ENCODE assay signal across 9 cellular contexts in genomic region chr2:99154643-99155536, GRCh38. TPM values are rescaled to one million over a fixed set of nuclear protein-coding genes. Genes with fewer than 3 reads are reported as not detected.
A peak's percentile ranks its signal among the peaks of the same experiment; 100 is the strongest.
DNase-seq lines count a peak whose midpoint lies in the region; ATAC-seq, FAIRE-seq and TF ChIP-seq lines count a peak whose summit lies in the region.
"Had no signal": no experiment of that assay in that cellular context is flagged by ENCODE, and none has a peak within 500 bp of the region (broad histone marks: within the 10 kb centered on the region; RNA-seq: fewer than 3 reads in every experiment).

Gene LIPT1, plus strand, starts transcription at chr2:99154967. Its CDS starts 6,991 bp downstream, at chr2:99161958.
Gene TSGA10, minus strand, starts transcription at chr2:99154942. Its CDS starts 45,503 bp downstream, at chr2:99109439.

- peaks cover 15% of the 10 kb centered on the region for H3K4me1 ChIP-seq in keratinocyte (ENCODE audit: control insufficient read depth, extremely low read depth, insufficient read depth, low read length)

- no peaks in the 10 kb centered on the region for H3K79me2 ChIP-seq in keratinocyte (ENCODE audit: control insufficient read depth, insufficient read depth, low read length)

- H2AFZ ChIP-seq in keratinocyte (ENCODE audit: control insufficient read depth, low read length), result peak within 1 kb of the TSS; percentile 97

- FAIRE-seq in keratinocyte (lab: Jason Lieb, UNC), result peak; percentile 26
- FAIRE-seq: colon had no signal

- no peaks in the 10 kb centered on the region for H3K9me1 ChIP-seq in keratinocyte (ENCODE audit: control insufficient read depth, extremely low read depth, insufficient read depth, low read length)

- no peaks in the 10 kb centered on the region for H3K27me3 ChIP-seq in keratinocyte (ENCODE audit: control insufficient read depth, extremely low read depth, insufficient read depth, low read length)

- peak within 1 kb of the TSS; percentile 82 to 99 (median 86) for H3K4me3 ChIP-seq in keratinocyte (ENCODE audit: control insufficient read depth in 2 of 3, extremely low read depth in 1 of 3, insufficient read depth in 2 of 3, low read depth in 1 of 3, low read length in 3 of 3)

- H4K20me1 ChIP-seq in keratinocyte (ENCODE audit: control insufficient read depth, extremely low read depth, insufficient read depth, low read length), result no peaks in the 10 kb centered on the region

- ATAC-seq in GM19025 (IDR thresholded peaks at IDR 0.05; ENCODE audit: low read depth, unreplicated experiment) (peak; percentile 96), HG03280 (IDR thresholded peaks at IDR 0.05; ENCODE audit: unreplicated experiment) (peak; percentile 98)
- ATAC-seq in activated CD4-positive, CD25-positive, alpha-beta regulatory T cell treated with anti-CD3 and anti-CD28 coated beads, Interleukin-2, amount 50 U/mL, for 24 hours, result peak; percentile 97

- H3K4me2 ChIP-seq in keratinocyte (ENCODE audit: control insufficient read depth, extremely low read depth, insufficient read depth, low read depth, low read length), result peak within 1 kb of the TSS; percentile 96

- peak; percentile 98 for DNase-seq in AG20443 (ENCODE audit: low spot score)
- DNase-seq in NCI-H345 (lab: John Stamatoyannopoulos, UW), result peak; percentile 95
- DNase-seq in cerebellar cortex (ENCODE audit: low spot score), result peak; percentile 90
- DNase-seq in keratinocyte (ENCODE audit: low read depth, low spot score), result peak; percentile 30
- peak; percentile 80 to 84 for DNase-seq in stimulated activated CD4-positive, alpha-beta T cell treated with anti-CD3 and anti-CD28 coated beads, Interleukin-15, amount 100 ng/mL, for 1 hour (ENCODE audit: low read depth in 1 of 2, low spot score in 1 of 2)

- peak within 1 kb of the TSS; percentile 91 for H3K9ac ChIP-seq in keratinocyte (ENCODE audit: control insufficient read depth, extremely low read depth, insufficient read depth, low read length)

- H3K36me3 ChIP-seq in keratinocyte (ENCODE audit: control insufficient read depth in 2 of 2, extremely low read depth in 1 of 2, insufficient read depth in 2 of 2, low read length in 2 of 2), result no peaks in the 10 kb centered on the region

- TF ChIP-seq CTCF in keratinocyte (optimal IDR thresholded peaks at IDR 0.05 in 1 of 3, IDR thresholded peaks at IDR 0.05 in 1 of 3, conservative IDR thresholded peaks at IDR 0.05 in 1 of 3; ENCODE audit: extremely low read depth in 1 of 3, insufficient read depth in 2 of 3, low read length in 3 of 3), result peak in 2 of 3 experiments; percentile 31 to 33

- dilution Hi-C loops in keratinocyte (cut with MboI; ENCODE audit: extremely low pct_ligation_motif_present, low sequenced_read_pairs), result no loop called here

- H3K27ac ChIP-seq in keratinocyte (ENCODE audit: control insufficient read depth, insufficient read depth, low read length), result peak within 1 kb of the TSS; percentile 89

- H3K9me3 ChIP-seq in keratinocyte (ENCODE audit: control insufficient read depth, low read depth, low read length), result no peaks in the 10 kb centered on the region

RNA-seq across cellular contexts. Expression of gene LIPT1, which starts in this region (rescaled TPM):
- 2.1 to 4.9 TPM (median 2.4 TPM) in 3 replicates for polyA plus RNA-seq in keratinocyte
- 3.6 TPM for polyA plus RNA-seq in keratinocyte (2011; ENCODE audit: low read depth)
- 1.6 and 4.1 TPM in 2 replicates for polyA plus RNA-seq in keratinocyte (2011; cell fraction: cytosol; rRNA removed)
- polyA plus RNA-seq in keratinocyte (2011; cell fraction: nucleus; rRNA removed), result 4.3 and 6.0 TPM in 2 replicates
- polyA plus RNA-seq in keratinocyte (2012; ENCODE audit: low replicate concordance), result 2.5 and 4.9 TPM in 2 replicates
- 0.40 to 1.2 TPM in 2 of 3 replicates, not detected in the other for polyA minus RNA-seq in keratinocyte
- not detected for polyA minus RNA-seq in keratinocyte (2011; cell fraction: cytosol; rRNA and poly(A)+ RNA removed)
- polyA minus RNA-seq in keratinocyte (2011; cell fraction: nucleus; rRNA and poly(A)+ RNA removed), result 1.1 and 1.3 TPM in 2 replicates

RNA-seq across cellular contexts. Expression of gene TSGA10, which starts in this region (rescaled TPM):
- polyA plus RNA-seq in keratinocyte, result 1.7 to 2.4 TPM (median 1.7 TPM) in 3 replicates
- 5.0 TPM for polyA plus RNA-seq in keratinocyte (2011; ENCODE audit: low read depth)
- 1.3 and 1.8 TPM in 2 replicates for polyA plus RNA-seq in keratinocyte (2011; cell fraction: cytosol; rRNA removed)
- polyA plus RNA-seq in keratinocyte (2011; cell fraction: nucleus; rRNA removed), result 1.9 and 3.8 TPM in 2 replicates
- polyA plus RNA-seq in keratinocyte (2012; ENCODE audit: low replicate concordance), result 1.7 and 2.2 TPM in 2 replicates
- polyA minus RNA-seq in keratinocyte, result 0.23 to 3.6 TPM (median 1.4 TPM) in 3 replicates
- polyA minus RNA-seq in keratinocyte (2011; cell fraction: cytosol; rRNA and poly(A)+ RNA removed), result not detected
- polyA minus RNA-seq in keratinocyte (2011; cell fraction: nucleus; rRNA and poly(A)+ RNA removed), result 2.1 and 6.4 TPM in 2 replicates

Comparison
In these comparisons a context has a peak if more than half of its experiments do, and no peak if none do; other contexts are left out.
1. Peak in every context shown above with its lines: DNase-seq, ATAC-seq, H3K4me3 ChIP-seq and H3K27ac ChIP-seq.
2. DNase-seq: peak in every context shown above with its lines; median percentile 98 in AG20443; 95 in NCI-H345; 90 in cerebellar cortex; 82 in stimulated activated CD4-positive, alpha-beta T cell treated with anti-CD3 and anti-CD28 coated beads, Interleukin-15, amount 100 ng/mL, for 1 hour; 30 in keratinocyte.